In the genomic region with DNA sequence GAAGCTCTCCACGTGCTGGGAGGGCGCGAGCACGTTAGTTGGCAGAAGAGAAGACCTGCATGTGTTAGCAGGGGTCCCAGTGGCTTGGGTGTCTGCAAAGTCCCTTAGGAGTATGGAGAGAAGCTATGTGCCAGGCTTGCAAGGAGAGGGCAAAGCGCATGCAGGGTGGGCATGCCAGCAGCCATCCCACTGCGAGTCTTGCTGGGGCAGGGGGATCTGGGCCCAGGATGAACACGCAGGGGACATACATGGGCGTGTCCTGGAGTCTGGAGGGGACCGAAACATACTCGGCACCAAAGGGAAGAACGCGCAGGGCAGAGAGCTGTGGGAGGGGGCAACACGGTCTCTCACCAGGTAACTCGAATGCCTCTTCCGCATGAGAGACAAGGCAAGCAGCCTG, we compare ENCODE assay signal across 17 cellular contexts.
"Had no signal": no experiment of that assay in that cellular context is flagged by ENCODE, and none has a peak within 500 bp of the region (broad histone marks: within the 10 kb centered on the region; RNA-seq: fewer than 3 reads in every experiment).

No MANE protein-coding gene starts in this region.

- H3K27me3 ChIP-seq: gastrocnemius medialis, heart right ventricle, ovary, upper lobe of right lung had no signal

- H3K4me1 ChIP-seq: gastrocnemius medialis, upper lobe of right lung had no signal

- H3K9me3 Mint-ChIP-seq: activated naive CD4-positive, alpha-beta T cell treated with anti-CD3 and anti-CD28 coated beads, Interleukin-2, amount 50 U/mL, for 24 hours; brain; natural killer cell treated with Interleukin-12 subunit alpha and Interleukin-12 subunit beta and Interleukin-15 and Interleukin-18, amount 100 ng/mL, for 72 hours; stimulated activated naive CD8-positive, alpha-beta T cell treated with anti-CD3 and anti-CD28 coated beads, Interleukin-15, Interleukin-2, amounts not matched to agents 100 ng/mL and 50 ng/mL, for 24 hours had no signal

- H3K4me3 ChIP-seq: gastrocnemius medialis, heart right ventricle, ovary, upper lobe of right lung had no signal

- H3K36me3 Mint-ChIP-seq: natural killer cell treated with Interleukin-12 subunit alpha and Interleukin-12 subunit beta and Interleukin-15 and Interleukin-18, amount 100 ng/mL, for 72 hours had no signal

- H3K36me3 ChIP-seq: ovary had no signal

- H3K4me3 Mint-ChIP-seq: activated CD8-positive, alpha-beta memory T cell treated with anti-CD3 and anti-CD28 coated beads, Interleukin-2, amount 10 ng/mL, durations not matched to agents 7 days and 5 days; activated naive CD4-positive, alpha-beta T cell treated with anti-CD3 and anti-CD28 coated beads, Interleukin-2, amount 50 U/mL, for 24 hours; brain; natural killer cell treated with Interleukin-12 subunit alpha and Interleukin-12 subunit beta and Interleukin-15 and Interleukin-18, amount 100 ng/mL, for 72 hours; stimulated activated naive CD8-positive, alpha-beta T cell treated with anti-CD3 and anti-CD28 coated beads, Interleukin-15, Interleukin-2, amounts not matched to agents 100 ng/mL and 50 ng/mL, for 24 hours had no signal

- H3K9me3 ChIP-seq: gastrocnemius medialis, heart right ventricle, ovary, SK-N-SH, upper lobe of right lung had no signal

- H3K27me3 Mint-ChIP-seq: activated CD8-positive, alpha-beta memory T cell treated with anti-CD3 and anti-CD28 coated beads, Interleukin-2, amount 10 ng/mL, durations not matched to agents 7 days and 5 days; activated naive CD4-positive, alpha-beta T cell treated with anti-CD3 and anti-CD28 coated beads, Interleukin-2, amount 50 U/mL, for 24 hours; brain; natural killer cell treated with Interleukin-12 subunit alpha and Interleukin-12 subunit beta and Interleukin-15 and Interleukin-18, amount 100 ng/mL, for 72 hours; stimulated activated naive CD8-positive, alpha-beta T cell treated with anti-CD3 and anti-CD28 coated beads, Interleukin-15, Interleukin-2, amounts not matched to agents 100 ng/mL and 50 ng/mL, for 24 hours had no signal

- H3K27ac ChIP-seq: epithelial cell of prostate, gastrocnemius medialis, heart right ventricle, ovary, upper lobe of right lung had no signal

- H3K4me1 Mint-ChIP-seq: brain had no signal

- DNase-seq: activated CD4-positive, CD25-positive, alpha-beta regulatory T cell treated with anti-CD3 and anti-CD28 coated beads, Interleukin-2, amount 50 U/mL, for 72 hours; activated CD8-positive, alpha-beta memory T cell treated with anti-CD3 and anti-CD28 coated beads, Interleukin-2, amount 10 ng/mL, durations not matched to agents 7 days and 5 days; amniotic stem cell; effector memory CD4-positive, alpha-beta T cell; gastrocnemius medialis; heart right ventricle; mammary epithelial cell; SK-N-SH; stimulated activated CD4-positive, alpha-beta T cell treated with anti-CD3 and anti-CD28 coated beads, Interleukin-2, amount 100 ng/mL, for 48 hours; upper lobe of right lung had no signal

- H3K27ac Mint-ChIP-seq: activated CD8-positive, alpha-beta memory T cell treated with anti-CD3 and anti-CD28 coated beads, Interleukin-2, amount 10 ng/mL, durations not matched to agents 7 days and 5 days; activated naive CD4-positive, alpha-beta T cell treated with anti-CD3 and anti-CD28 coated beads, Interleukin-2, amount 50 U/mL, for 24 hours; brain; stimulated activated naive CD8-positive, alpha-beta T cell treated with anti-CD3 and anti-CD28 coated beads, Interleukin-15, Interleukin-2, amounts not matched to agents 100 ng/mL and 50 ng/mL, for 24 hours had no signal

- ATAC-seq: activated CD8-positive, alpha-beta memory T cell treated with anti-CD3 and anti-CD28 coated beads, Interleukin-2, amount 10 ng/mL, durations not matched to agents 7 days and 5 days; gastrocnemius medialis; heart right ventricle; left lobe of liver; natural killer cell treated with Interleukin-12 subunit alpha and Interleukin-12 subunit beta and Interleukin-15 and Interleukin-18, amount 100 ng/mL, for 72 hours; upper lobe of right lung had no signal
